9 cellular contexts compared by ENCODE assay signal in genomic region chr6:18528084-18528743, GRCh38.
DNase-seq lines count a peak whose midpoint lies in the region; ATAC-seq and TF ChIP-seq lines count a peak whose summit lies in the region.
"Had no signal": no experiment of that assay in that cellular context is flagged by ENCODE, and none has a peak within 500 bp of the region (broad histone marks: within the 10 kb centered on the region; RNA-seq: fewer than 3 reads in every experiment).

No MANE protein-coding gene starts in this region.

- H3K9me3 ChIP-seq in RWPE2 (ENCODE audit: severe bottlenecking) (no peaks in the 10 kb centered on the region), hepatocyte (ENCODE audit: low read depth) (no peaks in the 10 kb centered on the region)

- H3K27me3 ChIP-seq in RWPE2 (ENCODE audit: insufficient read depth, poor library complexity, severe bottlenecking) (no peaks in the 10 kb centered on the region), hepatocyte (peaks cover 3% of the 10 kb centered on the region)

- no peak overlapping the region for H2AFZ ChIP-seq in hepatocyte

- H3K79me2 ChIP-seq in hepatocyte, result no peaks in the 10 kb centered on the region

- H3K9me2 ChIP-seq in hepatocyte (replicated peaks; ENCODE audit: insufficient read depth), result no peaks in the 10 kb centered on the region

- H3K4me3 ChIP-seq in RWPE2 (ENCODE audit: severe bottlenecking) (no peak overlapping the region), hepatocyte (no peak overlapping the region)

- H3K4me1 ChIP-seq in RWPE2 (ENCODE audit: insufficient read depth, poor library complexity, severe bottlenecking) (no peaks in the 10 kb centered on the region), hepatocyte (ENCODE audit: insufficient read depth) (no peaks in the 10 kb centered on the region)

- H3K27ac ChIP-seq in RWPE2 (ENCODE audit: poor library complexity, severe bottlenecking) (no peak overlapping the region), hepatocyte (no peak overlapping the region)

- 64% methylated on average over 3 of the region's 3 CpGs for WGBS in hepatocyte (ENCODE audit: low lambda C conversion rate, missing lambda C conversion rate)

- no peak overlapping the region for H3K4me2 ChIP-seq in hepatocyte

- no peaks in the 10 kb centered on the region for H3K36me3 ChIP-seq in RWPE2 (ENCODE audit: low read depth)
- H3K36me3 ChIP-seq in hepatocyte (replicated peaks; ENCODE audit: insufficient read depth, low read depth), result no peaks in the 10 kb centered on the region

- DNase-seq in AML-193 (lab: John Stamatoyannopoulos, UW), result peak; percentile 32 to 41
- peak; percentile 44 to 76 for DNase-seq in Kasumi-1 (lab: John Stamatoyannopoulos, UW)
- no peak for DNase-seq in RWPE2 (ENCODE audit: low spot score)
- DNase-seq in hepatocyte (ENCODE audit: low spot score), result peak; percentile 13
- no peak for DNase-seq in D341Med (ENCODE audit: low spot score)
- no peak for DNase-seq in NCI-H187 (lab: John Stamatoyannopoulos, UW)
- DNase-seq: NCI-H524 treated with DMSO at 0.1 percent for 48 hours had no signal

- no peak for ATAC-seq in RWPE2 (ENCODE audit: low read depth)
- ATAC-seq in GM18511 (IDR thresholded peaks at IDR 0.05; ENCODE audit: unreplicated experiment), result no peak
- ATAC-seq in esophagus mucosa, result no peak

- TF ChIP-seq CTCF in RWPE2 (IDR thresholded peaks at IDR 0.05; ENCODE audit: poor library complexity, severe bottlenecking) (peak; percentile 54), hepatocyte (IDR thresholded peaks at IDR 0.05; ENCODE audit: poor library complexity) (peak; percentile 49)

- H4K20me1 ChIP-seq in hepatocyte (ENCODE audit: insufficient read depth, poor library complexity, severe bottlenecking), result no peaks in the 10 kb centered on the region

Comparison
In these comparisons a context has a peak if more than half of its experiments do, and no peak if none do; other contexts are left out.
1. DNase-seq: peak in AML-193 (2 of 2), Kasumi-1 (2 of 2) and hepatocyte (single experiment); none in RWPE2 (single experiment), D341Med (single experiment) and NCI-H187 (0 of 2).